In the genomic region with DNA sequence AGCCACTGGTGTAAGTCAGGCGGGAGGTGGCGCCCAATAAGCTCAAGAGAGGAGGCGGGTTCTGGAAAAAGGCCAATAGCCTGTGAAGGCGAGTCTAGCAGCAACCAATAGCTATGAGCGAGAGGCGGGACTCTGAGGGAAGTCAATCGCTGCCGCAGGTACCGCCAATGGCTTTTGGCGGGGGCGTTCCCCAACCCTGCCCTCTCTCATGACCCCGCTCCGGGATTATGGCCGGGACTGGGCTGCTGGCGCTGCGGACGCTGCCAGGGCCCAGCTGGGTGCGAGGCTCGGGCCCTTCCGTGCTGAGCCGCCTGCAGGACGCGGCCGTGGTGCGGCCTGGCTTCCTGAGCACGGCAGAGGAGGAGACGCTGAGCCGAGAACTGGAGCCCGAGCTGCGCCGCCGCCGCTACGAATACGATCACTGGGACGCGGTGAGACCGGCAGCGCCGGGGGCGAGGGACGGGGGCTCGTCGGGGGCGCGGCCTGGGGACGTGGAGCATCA, we compare ENCODE assay signal across 1 cellular context.
TF ChIP-seq lines count a peak whose summit lies in the region.

A gene with protein sequence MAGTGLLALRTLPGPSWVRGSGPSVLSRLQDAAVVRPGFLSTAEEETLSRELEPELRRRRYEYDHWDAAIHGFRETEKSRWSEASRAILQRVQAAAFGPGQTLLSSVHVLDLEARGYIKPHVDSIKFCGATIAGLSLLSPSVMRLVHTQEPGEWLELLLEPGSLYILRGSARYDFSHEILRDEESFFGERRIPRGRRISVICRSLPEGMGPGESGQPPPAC (plus strand): TSS at position 201 of the 502 bp plus-strand sequence. CDS start 27 bp downstream, at position 228.

TF ChIP-seq in GM12878, 131 proteins besides CTCF, POLR2A, EP300 and RAD21 (continued from another document):
- TF ChIP-seq NR2F1 (conservative IDR thresholded peaks at IDR 0.05): peak; percentile 99
- TF ChIP-seq BACH1 (IDR thresholded peaks at IDR 0.05; ENCODE audit: borderline replicate concordance): peak; percentile 72; the same call in 1 of the 2 replicates
- no peak; the same call in 1 of the 2 replicates for TF ChIP-seq NRF1 (conservative IDR thresholded peaks at IDR 0.05; ENCODE audit: low read depth, low read length)
- TF ChIP-seq, protein P1, sequence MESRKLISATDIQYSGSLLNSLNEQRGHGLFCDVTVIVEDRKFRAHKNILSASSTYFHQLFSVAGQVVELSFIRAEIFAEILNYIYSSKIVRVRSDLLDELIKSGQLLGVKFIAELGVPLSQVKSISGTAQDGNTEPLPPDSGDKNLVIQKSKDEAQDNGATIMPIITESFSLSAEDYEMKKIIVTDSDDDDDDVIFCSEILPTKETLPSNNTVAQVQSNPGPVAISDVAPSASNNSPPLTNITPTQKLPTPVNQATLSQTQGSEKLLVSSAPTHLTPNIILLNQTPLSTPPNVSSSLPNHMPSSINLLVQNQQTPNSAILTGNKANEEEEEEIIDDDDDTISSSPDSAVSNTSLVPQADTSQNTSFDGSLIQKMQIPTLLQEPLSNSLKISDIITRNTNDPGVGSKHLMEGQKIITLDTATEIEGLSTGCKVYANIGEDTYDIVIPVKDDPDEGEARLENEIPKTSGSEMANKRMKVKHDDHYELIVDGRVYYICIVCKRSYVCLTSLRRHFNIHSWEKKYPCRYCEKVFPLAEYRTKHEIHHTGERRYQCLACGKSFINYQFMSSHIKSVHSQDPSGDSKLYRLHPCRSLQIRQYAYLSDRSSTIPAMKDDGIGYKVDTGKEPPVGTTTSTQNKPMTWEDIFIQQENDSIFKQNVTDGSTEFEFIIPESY (IDR thresholded peaks at IDR 0.05): no peak
- TF ChIP-seq HDAC2 (IDR thresholded peaks at IDR 0.05): no peak
